ENCODE assay signal across 15 cellular contexts in the genomic region with DNA sequence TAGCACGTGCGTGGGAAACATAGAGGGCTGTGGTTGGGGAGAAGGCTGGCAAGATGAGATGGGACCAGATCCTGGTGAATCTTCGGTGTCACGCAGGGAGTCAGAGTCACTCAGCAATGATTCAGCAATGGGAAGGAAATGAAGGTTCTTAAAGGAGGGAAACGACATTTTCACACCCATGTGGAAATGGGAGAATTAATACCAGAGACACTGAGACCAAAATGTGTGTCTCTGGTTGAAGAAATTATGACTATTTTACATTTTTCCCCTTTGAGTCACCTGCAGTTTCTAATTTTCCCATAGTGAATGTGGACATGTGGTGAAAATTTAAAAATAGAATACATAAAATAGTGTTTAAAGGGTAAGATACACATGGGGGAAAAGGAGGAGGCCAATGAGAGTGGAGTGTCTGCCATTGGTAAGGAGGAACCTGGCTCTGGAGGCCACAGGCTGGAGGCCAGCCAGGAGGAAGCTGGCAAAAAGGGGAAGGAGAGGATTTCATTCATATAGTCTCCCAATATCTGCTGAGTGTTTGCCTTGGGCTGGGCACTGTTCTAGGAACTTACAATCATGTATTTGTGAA. TPM values are rescaled to one million over a fixed set of nuclear protein-coding genes. Genes with fewer than 3 reads are reported as not detected.
DNase-seq lines count a peak whose midpoint lies in the region; ATAC-seq and TF ChIP-seq lines count a peak whose summit lies in the region.
"Had no signal": no experiment of that assay in that cellular context is flagged by ENCODE, and none has a peak within 500 bp of the region (broad histone marks: within the 10 kb centered on the region; RNA-seq: fewer than 3 reads in every experiment).

No MANE protein-coding gene starts in this region.

- DNase-seq in heart left ventricle (peak in 3 of 5 donors; percentile 37 to 66 (median 38)), right atrium auricular region (ENCODE audit: low spot score) (no peak), SK-N-SH (no peak), glomerular visceral epithelial cell (ENCODE audit: extremely low spot score) (peak; percentile 17), spleen (peak; percentile 77), NCI-H1092 (lab: John Stamatoyannopoulos, UW) (no peak), amniotic stem cell (lab: John Stamatoyannopoulos, UW) (no peak)
- DNase-seq: DMS 273 treated with DMSO at 0.1 percent for 48 hours; mesenchymal stem cell; NCI-H1694 treated with DMSO at 0.1 percent for 48 hours; NCI-H82; stimulated activated CD4-positive, alpha-beta T cell treated with anti-CD3 and anti-CD28 coated beads, Interleukin-15, amount 100 ng/mL, for 24 hours had no signal

- H3K9me2 ChIP-seq in SK-N-SH, result no peaks in the 10 kb centered on the region

- H3K36me3 ChIP-seq in heart left ventricle, result no peaks in the 10 kb centered on the region
- H3K36me3 ChIP-seq in right atrium auricular region, result no peaks in the 10 kb centered on the region
- H3K36me3 ChIP-seq in SK-N-SH (replicated peaks in 1 of 2; ENCODE audit: control insufficient read depth in 1 of 2, insufficient read depth in 2 of 2, low read length in 1 of 2), result no peaks in the 10 kb centered on the region
- H3K36me3 ChIP-seq in spleen, result no peaks in the 10 kb centered on the region
- H3K36me3 ChIP-seq: esophagus muscularis mucosa, tibial artery had no signal

- no peaks in the 10 kb centered on the region for H3K9me3 ChIP-seq in heart left ventricle
- no peaks in the 10 kb centered on the region for H3K9me3 ChIP-seq in right atrium auricular region
- 0 out of 2 replicates have a peak, but pooled peaks cover 4% of the 10 kb centered on the region for H3K9me3 ChIP-seq in SK-N-SH
- H3K9me3 ChIP-seq in spleen, result no peaks in the 10 kb centered on the region
- H3K9me3 ChIP-seq: esophagus muscularis mucosa, tibial artery had no signal

- TF ChIP-seq CTCF in heart left ventricle (IDR thresholded peaks at IDR 0.05) (no peak), right atrium auricular region (IDR thresholded peaks at IDR 0.05) (no peak), SK-N-SH (IDR thresholded peaks at IDR 0.05) (no peak), spleen (IDR thresholded peaks at IDR 0.05 in 8 of 11, conservative IDR thresholded peaks at IDR 0.05 in 3 of 11) (no peak)

- peak overlapping the region in 1 of 12 donors; percentile 52 for H3K27ac ChIP-seq in heart left ventricle
- H3K27ac ChIP-seq in right atrium auricular region, result no peak overlapping the region
- H3K27ac ChIP-seq in SK-N-SH (ENCODE audit: low read depth in 2 of 2, low read length in 1 of 2), result no peak overlapping the region
- H3K27ac ChIP-seq in spleen, result peak overlapping the region in 2 of 8 donors; percentile 19 to 56
- H3K27ac ChIP-seq: esophagus muscularis mucosa, tibial artery had no signal

- H4K20me1 ChIP-seq in SK-N-SH (ENCODE audit: insufficient read depth), result no peaks in the 10 kb centered on the region

- no peak for TF ChIP-seq EP300 in SK-N-SH (IDR thresholded peaks at IDR 0.05; ENCODE audit: borderline replicate concordance in 1 of 2, low read depth in 1 of 2, low read length in 1 of 2)

- no peak overlapping the region for H3K9ac ChIP-seq in SK-N-SH

- no peak overlapping the region for H3K4me2 ChIP-seq in SK-N-SH

- CTCF ChIA-PET in SK-N-SH (lab: Yijun Ruan, JAX), result interaction anchor here (0.8 kb wide), 1 partner anchor 9 kb away, joined by 3 read pairs; no protein-coding TSS in a partner anchor

- ATAC-seq in heart left ventricle, result peak; percentile 45 to 89 (median 66)
- ATAC-seq in GM18867 (IDR thresholded peaks at IDR 0.05; ENCODE audit: unreplicated experiment), result no peak

- WGBS in heart left ventricle, 4 donors, result 86 to 94% (median 90%) methylated on average over 5 of the region's 5 CpGs
- WGBS in SK-N-SH (ENCODE audit: low lambda C conversion rate), result 57% methylated on average over 5 of the region's 5 CpGs
- WGBS in spleen, 5 donors, result 70 to 81% (median 80%) methylated on average over 5 of the region's 5 CpGs

- H3F3A ChIP-seq in SK-N-SH (replicated peaks; ENCODE audit: insufficient read depth), result no peaks in the 10 kb centered on the region

- no peak overlapping the region for H2AFZ ChIP-seq in SK-N-SH (ENCODE audit: low read depth)

- no peak for TF ChIP-seq RAD21 in SK-N-SH (IDR thresholded peaks at IDR 0.05; ENCODE audit: low read length)

- no peak overlapping the region for H3K4me3 ChIP-seq in heart left ventricle
- no peak overlapping the region for H3K4me3 ChIP-seq in right atrium auricular region
- no peak overlapping the region for H3K4me3 ChIP-seq in SK-N-SH (ENCODE audit: low read depth in 2 of 2, low read length in 1 of 2)
- no peak overlapping the region for H3K4me3 ChIP-seq in spleen
- H3K4me3 ChIP-seq: esophagus muscularis mucosa, tibial artery had no signal

- no peak for TF ChIP-seq POLR2A in heart left ventricle (IDR thresholded peaks at IDR 0.05)
- no peak for TF ChIP-seq POLR2A in spleen (IDR thresholded peaks at IDR 0.05)

- no peaks in the 10 kb centered on the region for H3K79me2 ChIP-seq in SK-N-SH (ENCODE audit: insufficient read depth)

- intact Hi-C loops in heart left ventricle (cut with DNase I), result loop anchor here in 2 of 10 donors (10.0 kb wide), 2 partner anchors 514 to 524 kb away; no protein-coding TSS in a partner anchor
- intact Hi-C loops in spleen (cut with DNase I; ENCODE audit: low total_unique reads), result no loop called here

- H3K27me3 ChIP-seq in heart left ventricle, result peaks cover 7 to 50% (median 15%) of the 10 kb centered on the region in 9 donors
- peaks cover 2 to 8% of the 10 kb centered on the region in 2 donors for H3K27me3 ChIP-seq in right atrium auricular region
- H3K27me3 ChIP-seq in SK-N-SH (ENCODE audit: insufficient read depth), result peaks cover 16% of the 10 kb centered on the region; the same call in 1 of the 2 replicates
- peaks cover 0 to 43% (median 19%) of the 10 kb centered on the region in 7 donors for H3K27me3 ChIP-seq in spleen (replicated peaks in 1 of 7)

- H3K4me1 ChIP-seq in heart left ventricle (peaks cover 0 to 28% (median 0%) of the 10 kb centered on the region in 12 donors), right atrium auricular region (no peaks in the 10 kb centered on the region), SK-N-SH (ENCODE audit: control insufficient read depth in 1 of 2, insufficient read depth in 2 of 2, low read depth in 1 of 2, low read length in 1 of 2) (peaks cover 0 to 2% of the 10 kb centered on the region in 2 experiments; a peak in 1 of 4 replicates), spleen (peaks cover 0 to 19% (median 1%) of the 10 kb centered on the region in 6 donors)
- H3K4me1 ChIP-seq: esophagus muscularis mucosa, tibial artery had no signal

- POLR2A ChIA-PET in SK-N-SH (lab: Yijun Ruan, JAX), result no interaction called here

TF ChIP-seq in SK-N-SH, 30 proteins besides CTCF, POLR2A, EP300 and RAD21:
- 0 out of 2 replicates have a peak, but pooled peaks have one; percentile 12 for TF ChIP-seq MEF2A (IDR thresholded peaks at IDR 0.05; ENCODE audit: borderline replicate concordance, low read depth)
- TF ChIP-seq JUND (IDR thresholded peaks at IDR 0.05), result no peak

RNA-seq across cellular contexts. Expression of gene NRN1, which starts 17.5 kb away (rescaled TPM):
- total RNA-seq in heart left ventricle, result 10 to 100 TPM in 5 of 9 donors, 1 to 10 TPM in 4; 8.3 to 21.0 (median 12.5) TPM
- polyA plus RNA-seq in heart left ventricle, result 10 to 100 TPM; 10.5 to 16.3 TPM
- 1 to 10 TPM; 6.6 to 7.5 TPM for total RNA-seq in right atrium auricular region
- 8.5 and 8.9 TPM in 2 replicates for polyA plus RNA-seq in SK-N-SH (2012; rRNA removed)
- polyA plus RNA-seq in SK-N-SH (2012; cell fraction: cytosol; rRNA removed), result 10.5 and 10.9 TPM in 2 replicates
- 9.7 and 10.7 TPM in 2 replicates for polyA plus RNA-seq in SK-N-SH (2012; cell fraction: nucleus; rRNA removed)
- total RNA-seq in spleen, result 10 to 100 TPM; 15.4 to 28.5 (median 21.2) TPM
- 10 to 100 TPM in 1 of 3 donors, 1 to 10 TPM in 2; 6.9 to 16.2 (median 8.7) TPM for polyA plus RNA-seq in spleen

Comparison
In these comparisons a context has a peak if more than half of its experiments do, and no peak if none do; other contexts are left out.
1. DNase-seq: peak in heart left ventricle (3 of 5), glomerular visceral epithelial cell (single experiment) and spleen (single experiment); none in right atrium auricular region (single experiment), SK-N-SH (single experiment), NCI-H1092 (single experiment) and amniotic stem cell (single experiment).